In genomic region chr22:35506259-35506570, GRCh38 we compare ENCODE assay signal across 2 cellular contexts.
TF ChIP-seq lines count a peak whose summit lies in the region.

No MANE protein-coding gene starts in this region.

TF ChIP-seq in IMR-90, 13 proteins besides CTCF, POLR2A, EP300 and RAD21:
- TF ChIP-seq ELK1 (IDR thresholded peaks at IDR 0.05; ENCODE audit: borderline replicate concordance, low read depth, low read length) (no peak), MXI1 (IDR thresholded peaks at IDR 0.05; ENCODE audit: borderline replicate concordance, low read depth, low read length) (no peak), CEBPB (IDR thresholded peaks at IDR 0.05; ENCODE audit: low read depth, low read length) (peak; percentile 17; the same call in 1 of the 2 replicates), SMC3 (IDR thresholded peaks at IDR 0.05; ENCODE audit: low read depth, low read length) (no peak), USF2 (IDR thresholded peaks at IDR 0.05; ENCODE audit: low read depth, low read length) (0 out of 2 replicates have a peak, but pooled peaks have one; percentile 13), FOS (IDR thresholded peaks at IDR 0.05; ENCODE audit: low read depth, low read length) (no peak), MAFK (IDR thresholded peaks at IDR 0.05; ENCODE audit: low read depth, low read length) (no peak)

TF ChIP-seq in GM12878, 131 proteins besides CTCF, POLR2A, EP300 and RAD21:
- TF ChIP-seq STAT3 (IDR thresholded peaks at IDR 0.05; ENCODE audit: low read depth, low read length) (no peak), BHLHE40 (IDR thresholded peaks at IDR 0.05; ENCODE audit: borderline replicate concordance in 1 of 2, low read depth in 2 of 2, low read length in 1 of 2) (0 out of 4 replicates have a peak, but pooled peaks of 1 of the 2 experiments have one; percentile 21), RELB (IDR thresholded peaks at IDR 0.05; ENCODE audit: low read depth) (no peak), SUPT20H (IDR thresholded peaks at IDR 0.05; ENCODE audit: borderline replicate concordance, control insufficient read depth, low read depth, low read length) (no peak), IRF3 (IDR thresholded peaks at IDR 0.05) (no peak), TARDBP (IDR thresholded peaks at IDR 0.05; ENCODE audit: borderline replicate concordance) (no peak), CREB1 (IDR thresholded peaks at IDR 0.05; ENCODE audit: low read depth) (no peak), MXI1 (IDR thresholded peaks at IDR 0.05; ENCODE audit: low read depth, low read length) (peak; percentile 20; the same call in 1 of the 2 replicates), RAD51 (IDR thresholded peaks at IDR 0.05) (0 out of 2 replicates have a peak, but pooled peaks have one; percentile 23), NFYA (IDR thresholded peaks at IDR 0.05; ENCODE audit: borderline replicate concordance, low read depth, low read length) (no peak), SREBF1 (IDR thresholded peaks at IDR 0.05; ENCODE audit: low read length) (no peak)
